In the genomic region with DNA sequence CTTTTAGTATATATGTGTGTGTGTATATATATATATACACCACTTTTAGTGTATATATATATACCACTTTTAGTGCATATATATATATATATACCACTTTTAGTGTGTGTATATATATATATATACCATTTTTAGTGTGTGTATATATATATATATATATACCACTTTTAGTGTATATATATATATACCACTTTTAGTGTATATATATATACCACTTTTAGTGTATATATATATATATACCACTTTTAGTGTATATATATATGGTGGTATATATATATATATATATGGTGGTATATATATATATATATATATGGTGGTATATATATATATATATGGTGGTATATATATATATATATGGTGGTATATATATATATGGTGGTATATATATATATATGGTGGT, we compare ENCODE assay signal across 7 cellular contexts.
DNase-seq lines count a peak whose midpoint lies in the region; ATAC-seq, FAIRE-seq and TF ChIP-seq lines count a peak whose summit lies in the region.
"Not testable (repeated sequence)": the region's sequence is repeated elsewhere in the genome, so short reads cannot be mapped to it uniquely, and the experiment has no call there.

No MANE protein-coding gene starts in this region.

- not testable (repeated sequence) for H3K36me3 ChIP-seq in pancreas; aorta (ENCODE audit: control insufficient read depth in 1 of 2, insufficient read depth in 2 of 2, low read length in 1 of 2)

- H3K27me3 ChIP-seq in pancreas; aorta (ENCODE audit: control insufficient read depth in 1 of 2, insufficient read depth in 2 of 2, low read length in 1 of 2): not testable (repeated sequence)

- FAIRE-seq in A204.1 (lab: Jason Lieb, UNC) (peak; percentile 99), G401.6 (lab: Jason Lieb, UNC) (peak; percentile 99), TTC549 (lab: Jason Lieb, UNC) (peak; percentile 99), endometrium (lab: Jason Lieb, UNC) (peak; percentile 100), islet of Langerhans (lab: Jason Lieb, UNC) (peak; percentile 43), pancreas (lab: Jason Lieb, UNC) (peak; percentile 99)

- not testable (repeated sequence) for ATAC-seq in pancreas
- ATAC-seq in aorta (ENCODE audit: low FRiP score): peak; percentile 56

- H3K4me3 ChIP-seq in pancreas; aorta (ENCODE audit: low read length in 2 of 2): not testable (repeated sequence)

- not testable (repeated sequence) for H3K4me1 ChIP-seq in pancreas; aorta (ENCODE audit: control insufficient read depth in 1 of 2, insufficient read depth in 2 of 2, low read length in 2 of 2)

- not testable (repeated sequence) for DNase-seq in pancreas, aorta

- not testable (repeated sequence) for H3K27ac ChIP-seq in pancreas; aorta (ENCODE audit: low read depth in 1 of 2, low read length in 2 of 2)

- TF ChIP-seq CTCF in pancreas (IDR thresholded peaks at IDR 0.05): not testable (repeated sequence)

- intact Hi-C loops in pancreas (cut with DNase I); aorta (cut with DNase I): not testable (repeated sequence)

- H3K9me3 ChIP-seq in pancreas; aorta (ENCODE audit: control insufficient read depth, low read length): not testable (repeated sequence)
